17 cellular contexts compared by ENCODE assay signal in genomic region chr9:136239135-136239962, GRCh38. TPM values are rescaled to one million over a fixed set of nuclear protein-coding genes. Genes with fewer than 3 reads are reported as not detected.
DNase-seq lines count a peak whose midpoint lies in the region; ATAC-seq and TF ChIP-seq lines count a peak whose summit lies in the region.
"Had no signal": no experiment of that assay in that cellular context is flagged by ENCODE, and none has a peak within 500 bp of the region (broad histone marks: within the 10 kb centered on the region; RNA-seq: fewer than 3 reads in every experiment).

No MANE protein-coding gene starts in this region.

- intact Hi-C loops in OCI-LY7 (cut with micrococcal nuclease; ENCODE audit: unreplicated experiment): no loop called here

- H3K27ac ChIP-seq in OCI-LY7 (ENCODE audit: low read depth, low read length, poor library complexity, severe bottlenecking) (peak overlapping the region; percentile 85), right atrium auricular region (peak overlapping the region; percentile 55 to 73)
- H3K27ac ChIP-seq: foreskin keratinocyte, testis had no signal

- no peak overlapping the region for H3K4me3 Mint-ChIP-seq in activated CD8-positive, alpha-beta T cell treated with anti-CD3 and anti-CD28 coated beads, Interleukin-2, amount 10 ng/mL, durations not matched to agents 7 days and 5 days
- H3K4me3 Mint-ChIP-seq: nephron had no signal

- H4K20me1 ChIP-seq in OCI-LY7 (ENCODE audit: insufficient read depth, low read length): peaks cover 38% of the 10 kb centered on the region

- POLR2A ChIA-PET in OCI-LY7 (lab: Charles Lee): no interaction called here
- POLR2A ChIA-PET in activated CD8-positive, alpha-beta T cell treated with anti-CD3 and anti-CD28 coated beads, Interleukin-2, amount 10 ng/mL, durations not matched to agents 7 days and 5 days (lab: Charles Lee): no interaction called here

- H3K27me3 Mint-ChIP-seq in activated CD8-positive, alpha-beta T cell treated with anti-CD3 and anti-CD28 coated beads, Interleukin-2, amount 10 ng/mL, durations not matched to agents 7 days and 5 days (ENCODE audit: low read depth): no peaks in the 10 kb centered on the region

- H3K9me3 Mint-ChIP-seq in activated CD8-positive, alpha-beta T cell treated with anti-CD3 and anti-CD28 coated beads, Interleukin-2, amount 10 ng/mL, durations not matched to agents 7 days and 5 days (ENCODE audit: insufficient read depth): no peaks in the 10 kb centered on the region
- H3K9me3 Mint-ChIP-seq: nephron had no signal

- H3K27ac Mint-ChIP-seq in activated CD8-positive, alpha-beta T cell treated with anti-CD3 and anti-CD28 coated beads, Interleukin-2, amount 10 ng/mL, durations not matched to agents 7 days and 5 days: no peak overlapping the region
- H3K27ac Mint-ChIP-seq: nephron had no signal

- H3K79me2 ChIP-seq in OCI-LY7 (ENCODE audit: insufficient read depth, low read depth, low read length): peaks cover 70% of the 10 kb centered on the region

- H3K4me2 ChIP-seq in OCI-LY7 (ENCODE audit: low read length): peak overlapping the region; percentile 92

- H2AFZ ChIP-seq in OCI-LY7 (ENCODE audit: low read length): no peak overlapping the region

- H3K9me2 ChIP-seq in OCI-LY7 (ENCODE audit: insufficient read depth, low read length): no peaks in the 10 kb centered on the region

- H3K4me1 ChIP-seq in OCI-LY7 (ENCODE audit: insufficient read depth, low read length, poor library complexity, severe bottlenecking): peaks cover 68% of the 10 kb centered on the region
- peaks cover 4 to 34% of the 10 kb centered on the region in 2 donors for H3K4me1 ChIP-seq in right atrium auricular region
- H3K4me1 ChIP-seq: testis had no signal

- DNase-seq in DMS 273 treated with DMSO at 0.1 percent for 48 hours (lab: John Stamatoyannopoulos, UW): peak; percentile 87
- DNase-seq in NCI-H146 (lab: John Stamatoyannopoulos, UW): peak; percentile 84
- DNase-seq in OCI-LY7 (ENCODE audit: low spot score): no peak
- DNase-seq in right atrium auricular region (ENCODE audit: low spot score): no peak
- no peak for DNase-seq in activated CD8-positive, alpha-beta T cell treated with anti-CD3 and anti-CD28 coated beads, Interleukin-2, amount 10 ng/mL, durations not matched to agents 7 days and 5 days
- no peak for DNase-seq in stimulated activated CD4-positive, alpha-beta T cell treated with anti-CD3 and anti-CD28 coated beads, Interleukin-4, amount 100 ng/mL, for 24 hours
- DNase-seq in HT-29 (ENCODE audit: low spot score): no peak
- no peak for DNase-seq in GDM1 (lab: John Stamatoyannopoulos, UW)
- DNase-seq: activated CD8-positive, alpha-beta memory T cell treated with anti-CD3 and anti-CD28 coated beads, Interleukin-2, amount 50 U/mL, for 48 hours; effector CD4-positive, alpha-beta T cell; foreskin keratinocyte; KBM-7; NCI-H510A; small intestine; testis had no signal

- ATAC-seq in activated CD8-positive, alpha-beta T cell treated with anti-CD3 and anti-CD28 coated beads, Interleukin-2, amount 10 ng/mL, durations not matched to agents 7 days and 5 days: no peak
- ATAC-seq: foreskin keratinocyte had no signal

- CTCF ChIA-PET in OCI-LY7 (lab: Charles Lee; ENCODE audit: unreplicated experiment): interaction anchor here (0.6 to 1.8 kb wide), 6 partner anchors 12 to 95 kb away, joined by 3 to 8 read pairs (median 4); no protein-coding TSS in a partner anchor
- CTCF ChIA-PET in activated CD8-positive, alpha-beta T cell treated with anti-CD3 and anti-CD28 coated beads, Interleukin-2, amount 10 ng/mL, durations not matched to agents 7 days and 5 days (lab: Charles Lee): interaction anchor here (1.1 kb wide), 1 partner anchor 14 kb away, joined by 3 read pairs; no protein-coding TSS in a partner anchor

- no TSS peak for BruUV-seq in OCI-LY7 (replicated peaks; lab: Mats Ljungman, UMichigan)

- TF ChIP-seq CTCF in OCI-LY7 (conservative IDR thresholded peaks at IDR 0.05; ENCODE audit: low read length): no peak
- no peak for TF ChIP-seq CTCF in right atrium auricular region (IDR thresholded peaks at IDR 0.05)

- H3K4me3 ChIP-seq in OCI-LY7 (ENCODE audit: low read depth, low read length, poor library complexity, severe bottlenecking): peak overlapping the region; percentile 48
- H3K4me3 ChIP-seq in right atrium auricular region: no peak overlapping the region
- H3K4me3 ChIP-seq: testis had no signal

- H3K4me1 Mint-ChIP-seq in activated CD8-positive, alpha-beta T cell treated with anti-CD3 and anti-CD28 coated beads, Interleukin-2, amount 10 ng/mL, durations not matched to agents 7 days and 5 days (ENCODE audit: low read depth): peaks cover 50% of the 10 kb centered on the region

- no peaks in the 10 kb centered on the region for H3K27me3 ChIP-seq in right atrium auricular region
- H3K27me3 ChIP-seq: foreskin keratinocyte, testis had no signal

- H3K9me3 ChIP-seq in OCI-LY7 (ENCODE audit: low read length) (no peaks in the 10 kb centered on the region), right atrium auricular region (no peaks in the 10 kb centered on the region)
- H3K9me3 ChIP-seq: testis had no signal

- peaks cover 85% of the 10 kb centered on the region for H3K36me3 ChIP-seq in OCI-LY7 (ENCODE audit: insufficient read depth, low read length)
- peaks cover 10% of the 10 kb centered on the region for H3K36me3 ChIP-seq in right atrium auricular region

- H3K36me3 Mint-ChIP-seq in activated CD8-positive, alpha-beta T cell treated with anti-CD3 and anti-CD28 coated beads, Interleukin-2, amount 10 ng/mL, durations not matched to agents 7 days and 5 days (ENCODE audit: low read depth): peaks cover 7% of the 10 kb centered on the region

RNA-seq across cellular contexts. Expression of gene QSOX2, which starts 6.3 kb away (rescaled TPM):
- 47.8 and 50.0 TPM in 2 replicates for total RNA-seq in OCI-LY7 (2014; rRNA removed; shearing (Covaris generic))
- total RNA-seq in OCI-LY7 (2022): 57.5 and 57.9 TPM in 2 replicates
- total RNA-seq in right atrium auricular region: 1 to 10 TPM; 3.2 to 6.3 TPM
- 10 to 100 TPM; 11.4 to 12.6 TPM for total RNA-seq in activated CD8-positive, alpha-beta T cell treated with anti-CD3 and anti-CD28 coated beads, Interleukin-2, amount 10 ng/mL, durations not matched to agents 7 days and 5 days
- 31.7 and 34.5 TPM in 2 replicates for total RNA-seq in HT-29 (2014; rRNA removed; shearing (Covaris generic))

RNA-seq across cellular contexts. Expression of gene LHX3, which starts 34.4 kb away (rescaled TPM):
- total RNA-seq in OCI-LY7 (2014; rRNA removed; shearing (Covaris generic)): not detected in 2 replicates
- total RNA-seq in OCI-LY7 (2022) (0.15 TPM in 1 of 2 replicates, not detected in the other), right atrium auricular region (under 1 TPM in 1 of 2 donors, not detected in 1; 0.16 TPM)
- total RNA-seq in activated CD8-positive, alpha-beta T cell treated with anti-CD3 and anti-CD28 coated beads, Interleukin-2, amount 10 ng/mL, durations not matched to agents 7 days and 5 days: under 1 TPM in 1 of 2 experiments, not detected in 1; 0.16 TPM
- not detected in 2 replicates for total RNA-seq in HT-29 (2014; rRNA removed; shearing (Covaris generic))
- total RNA-seq: foreskin keratinocyte, kidney epithelial cell had no signal

Comparison
In these comparisons a context has a peak if more than half of its experiments do, and no peak if none do; other contexts are left out.
1. DNase-seq: peak in DMS 273 treated with DMSO at 0.1 percent for 48 hours (single experiment) and NCI-H146 (single experiment); none in OCI-LY7 (single experiment), right atrium auricular region (single experiment), activated CD8-positive, alpha-beta T cell treated with anti-CD3 and anti-CD28 coated beads, Interleukin-2, amount 10 ng/mL, durations not matched to agents 7 days and 5 days (single experiment), stimulated activated CD4-positive, alpha-beta T cell treated with anti-CD3 and anti-CD28 coated beads, Interleukin-4, amount 100 ng/mL, for 24 hours (single experiment), HT-29 (single experiment) and GDM1 (single experiment).